ENCODE assay signal across 2 cellular contexts in the genomic region with DNA sequence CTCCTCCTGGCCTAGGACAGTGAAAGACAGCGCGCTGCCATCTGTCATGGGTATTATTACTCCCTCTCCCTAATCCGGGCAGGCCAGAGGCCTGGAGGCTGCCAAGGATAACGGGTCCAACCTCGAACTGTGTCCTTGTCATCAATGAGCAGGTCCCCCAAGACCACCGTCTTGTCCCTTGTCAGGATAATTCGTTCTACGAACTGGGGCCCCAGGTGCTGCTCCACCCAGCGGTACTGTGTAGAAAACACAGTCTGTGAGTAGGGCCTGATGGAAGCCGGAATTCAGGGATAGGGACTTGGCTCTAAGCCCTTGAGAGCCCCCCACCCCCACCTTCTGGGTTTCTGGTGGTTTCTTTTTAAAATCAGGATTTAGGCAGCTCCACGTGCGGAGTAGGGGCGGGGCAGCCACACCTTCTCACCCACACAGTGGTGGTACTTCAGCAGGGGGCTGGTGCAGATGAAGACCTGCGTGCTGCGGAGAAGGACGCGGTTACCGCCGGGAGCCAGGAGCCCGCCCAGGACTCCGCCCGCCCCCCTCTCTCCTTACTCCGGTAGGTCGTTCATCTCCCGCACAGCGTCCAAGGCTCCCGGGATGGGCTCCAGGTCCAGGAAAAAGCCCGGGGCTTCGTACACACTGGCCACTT.
TF ChIP-seq lines count a peak whose summit lies in the region.

No MANE protein-coding gene starts in this region.

TF ChIP-seq in A549, 52 proteins besides CTCF, POLR2A, EP300 and RAD21:
- peak; percentile 58; the same call in 1 of the 2 replicates for TF ChIP-seq MYC (IDR thresholded peaks at IDR 0.05; ENCODE audit: borderline replicate concordance, low read length)
- no peak for TF ChIP-seq POLR2AphosphoS2 (conservative IDR thresholded peaks at IDR 0.05; ENCODE audit: low read length)
- no peak for TF ChIP-seq PHF8 (IDR thresholded peaks at IDR 0.05; ENCODE audit: borderline replicate concordance, low read depth)
- TF ChIP-seq TP53 (CRISPR knock-in tag; IDR thresholded peaks at IDR 0.05): no peak
- no peak for TF ChIP-seq CEBPB (IDR thresholded peaks at IDR 0.05)
- TF ChIP-seq SMC3 (IDR thresholded peaks at IDR 0.05): peak; percentile 73
- 0 out of 5 replicates have a peak, but pooled peaks of 1 of the 2 experiments have one; percentile 3 for TF ChIP-seq JUN (IDR thresholded peaks at IDR 0.05)
- no peak for TF ChIP-seq FOSL2 (IDR thresholded peaks at IDR 0.05)
- TF ChIP-seq FOSL2 (CRISPR knock-in tag; IDR thresholded peaks at IDR 0.05): no peak
- 0 out of 2 replicates have a peak, but pooled peaks have one; percentile 12 for TF ChIP-seq GATA3 (IDR thresholded peaks at IDR 0.05; ENCODE audit: borderline replicate concordance)
- TF ChIP-seq, protein P1, sequence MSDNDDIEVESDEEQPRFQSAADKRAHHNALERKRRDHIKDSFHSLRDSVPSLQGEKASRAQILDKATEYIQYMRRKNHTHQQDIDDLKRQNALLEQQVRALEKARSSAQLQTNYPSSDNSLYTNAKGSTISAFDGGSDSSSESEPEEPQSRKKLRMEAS (IDR thresholded peaks at IDR 0.05): peak; percentile 46; the same call in 1 of the 2 replicates
- TF ChIP-seq CHD4 (IDR thresholded peaks at IDR 0.05; ENCODE audit: borderline replicate concordance): no peak
- no peak for TF ChIP-seq FOSB (CRISPR knock-in tag; IDR thresholded peaks at IDR 0.05)
- TF ChIP-seq HOXA7 (CRISPR knock-in tag; IDR thresholded peaks at IDR 0.05): no peak
- TF ChIP-seq ESRRA (IDR thresholded peaks at IDR 0.05; ENCODE audit: borderline replicate concordance, low read length): no peak
- no peak for TF ChIP-seq ZSCAN20 (CRISPR knock-in tag; IDR thresholded peaks at IDR 0.05)
- TF ChIP-seq, protein P2, sequence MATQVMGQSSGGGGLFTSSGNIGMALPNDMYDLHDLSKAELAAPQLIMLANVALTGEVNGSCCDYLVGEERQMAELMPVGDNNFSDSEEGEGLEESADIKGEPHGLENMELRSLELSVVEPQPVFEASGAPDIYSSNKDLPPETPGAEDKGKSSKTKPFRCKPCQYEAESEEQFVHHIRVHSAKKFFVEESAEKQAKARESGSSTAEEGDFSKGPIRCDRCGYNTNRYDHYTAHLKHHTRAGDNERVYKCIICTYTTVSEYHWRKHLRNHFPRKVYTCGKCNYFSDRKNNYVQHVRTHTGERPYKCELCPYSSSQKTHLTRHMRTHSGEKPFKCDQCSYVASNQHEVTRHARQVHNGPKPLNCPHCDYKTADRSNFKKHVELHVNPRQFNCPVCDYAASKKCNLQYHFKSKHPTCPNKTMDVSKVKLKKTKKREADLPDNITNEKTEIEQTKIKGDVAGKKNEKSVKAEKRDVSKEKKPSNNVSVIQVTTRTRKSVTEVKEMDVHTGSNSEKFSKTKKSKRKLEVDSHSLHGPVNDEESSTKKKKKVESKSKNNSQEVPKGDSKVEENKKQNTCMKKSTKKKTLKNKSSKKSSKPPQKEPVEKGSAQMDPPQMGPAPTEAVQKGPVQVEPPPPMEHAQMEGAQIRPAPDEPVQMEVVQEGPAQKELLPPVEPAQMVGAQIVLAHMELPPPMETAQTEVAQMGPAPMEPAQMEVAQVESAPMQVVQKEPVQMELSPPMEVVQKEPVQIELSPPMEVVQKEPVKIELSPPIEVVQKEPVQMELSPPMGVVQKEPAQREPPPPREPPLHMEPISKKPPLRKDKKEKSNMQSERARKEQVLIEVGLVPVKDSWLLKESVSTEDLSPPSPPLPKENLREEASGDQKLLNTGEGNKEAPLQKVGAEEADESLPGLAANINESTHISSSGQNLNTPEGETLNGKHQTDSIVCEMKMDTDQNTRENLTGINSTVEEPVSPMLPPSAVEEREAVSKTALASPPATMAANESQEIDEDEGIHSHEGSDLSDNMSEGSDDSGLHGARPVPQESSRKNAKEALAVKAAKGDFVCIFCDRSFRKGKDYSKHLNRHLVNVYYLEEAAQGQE (IDR thresholded peaks at IDR 0.05): no peak
- peak; percentile 14; the same call in 1 of the 2 replicates for TF ChIP-seq PBX3 (IDR thresholded peaks at IDR 0.05)
- no peak for TF ChIP-seq ZC3H11A (IDR thresholded peaks at IDR 0.05)
- no peak for TF ChIP-seq ELK1 (IDR thresholded peaks at IDR 0.05; ENCODE audit: low read depth, low read length)

TF ChIP-seq in GM12878, 131 proteins besides CTCF, POLR2A, EP300 and RAD21:
- 0 out of 2 replicates have a peak, but pooled peaks have one; percentile 9 for TF ChIP-seq CREB1 (IDR thresholded peaks at IDR 0.05; ENCODE audit: low read depth)
- TF ChIP-seq EED (IDR thresholded peaks at IDR 0.05; ENCODE audit: low read depth): peak; percentile 20; the same call in 1 of the 2 replicates
- no peak for TF ChIP-seq ZBTB33 (IDR thresholded peaks at IDR 0.05)
- peak; percentile 49; the same call in 1 of the 2 replicates for TF ChIP-seq SMARCA5 (IDR thresholded peaks at IDR 0.05)
- no peak for TF ChIP-seq STAT1 (conservative IDR thresholded peaks at IDR 0.05)
- no peak for TF ChIP-seq ZNF24 (IDR thresholded peaks at IDR 0.05)
- 0 out of 2 replicates have a peak, but pooled peaks have one; percentile 9 for TF ChIP-seq CREM (IDR thresholded peaks at IDR 0.05; ENCODE audit: low read depth)
- no peak for TF ChIP-seq KAT2A (conservative IDR thresholded peaks at IDR 0.05; ENCODE audit: control insufficient read depth, low read depth, low read length)
- TF ChIP-seq BHLHE40 (IDR thresholded peaks at IDR 0.05; ENCODE audit: borderline replicate concordance in 1 of 2, low read depth in 2 of 2, low read length in 1 of 2): peak in 1 of 2 experiments; percentile 5; a peak in 1 of 4 replicates
- TF ChIP-seq EGR1 (IDR thresholded peaks at IDR 0.05; ENCODE audit: borderline replicate concordance in 1 of 2, low read depth in 2 of 2, low read length in 2 of 2): 0 out of 3 replicates have a peak, but pooled peaks of 1 of the 2 experiments have one; percentile 9
- peak; percentile 32; the same call in 1 of the 2 replicates for TF ChIP-seq SMC3 (IDR thresholded peaks at IDR 0.05; ENCODE audit: borderline replicate concordance, low read length)
